Comparison of ENCODE assay signal across 38 cellular contexts in genomic region chr7:29167721-29168120, GRCh38. TPM values are rescaled to one million over a fixed set of nuclear protein-coding genes. Genes with fewer than 3 reads are reported as not detected.
"Had no signal": no experiment of that assay in that cellular context is flagged by ENCODE, and none has a peak within 500 bp of the region (broad histone marks: within the 10 kb centered on the region; RNA-seq: fewer than 3 reads in every experiment).

No MANE protein-coding gene starts in this region.

- H3K4me1 ChIP-seq: ascending aorta had no signal

- H3K4me1 Mint-ChIP-seq: activated B cell treated with CpG ODN at 0.5 μM for 24 hours; activated naive CD4-positive, alpha-beta T cell treated with anti-CD3 and anti-CD28 coated beads, Interleukin-2, amount 10 ng/mL, durations not matched to agents 7 days and 5 days; activated naive CD4-positive, alpha-beta T cell treated with anti-CD3 and anti-CD28 coated beads, Interleukin-2, amount 50 U/mL, for 24 hours; activated naive CD8-positive, alpha-beta T cell treated with anti-CD3 and anti-CD28 coated beads, Interleukin-2, amount 10 ng/mL, durations not matched to agents 7 days and 5 days; activated naive CD8-positive, alpha-beta T cell treated with anti-CD3 and anti-CD28 coated beads, Interleukin-2, amount 50 U/mL, for 24 hours; activated T-helper 17 cell treated with anti-CD3 and anti-CD28 coated beads, Interleukin-2, amount 50 U/mL, for 72 hours; central memory CD8-positive, alpha-beta T cell had no signal

- H3K36me3 ChIP-seq: ascending aorta, cardiac muscle cell had no signal

- H3K36me3 Mint-ChIP-seq: activated CD4-positive, alpha-beta memory T cell treated with anti-CD3 and anti-CD28 coated beads for 36 hours; activated naive CD4-positive, alpha-beta T cell treated with anti-CD3 and anti-CD28 coated beads, Interleukin-2, amount 10 ng/mL, durations not matched to agents 7 days and 5 days; activated naive CD4-positive, alpha-beta T cell treated with anti-CD3 and anti-CD28 coated beads, Interleukin-2, amount 50 U/mL, for 24 hours; activated naive CD8-positive, alpha-beta T cell had no signal

- ATAC-seq: activated CD8-positive, alpha-beta T cell treated with anti-CD3 and anti-CD28 coated beads for 36 hours; activated naive CD8-positive, alpha-beta T cell treated with anti-CD3 and anti-CD28 coated beads, Interleukin-2, amount 50 U/mL, for 24 hours; activated T-cell treated with anti-CD3 and anti-CD28 coated beads, Interleukin-2, amount 50 U/mL, for 4 hours; activated T-cell treated with anti-CD3 and anti-CD28 coated beads, Interleukin-2, amount 50 U/mL, for 72 hours; activated T-helper 17 cell treated with anti-CD3 and anti-CD28 coated beads, Interleukin-2, amount 50 U/mL, for 72 hours had no signal

- H3K4me3 Mint-ChIP-seq: activated B cell treated with CpG ODN at 0.5 μM for 24 hours; activated CD4-positive, alpha-beta memory T cell treated with anti-CD3 and anti-CD28 coated beads for 36 hours; activated CD8-positive, alpha-beta T cell treated with anti-CD3 and anti-CD28 coated beads for 36 hours; activated naive CD4-positive, alpha-beta T cell treated with anti-CD3 and anti-CD28 coated beads, Interleukin-2, amount 10 ng/mL, durations not matched to agents 7 days and 5 days; activated naive CD4-positive, alpha-beta T cell treated with anti-CD3 and anti-CD28 coated beads, Interleukin-2, amount 50 U/mL, for 24 hours; activated naive CD8-positive, alpha-beta T cell; activated naive CD8-positive, alpha-beta T cell treated with anti-CD3 and anti-CD28 coated beads, Interleukin-2, amount 10 ng/mL, durations not matched to agents 7 days and 5 days; activated naive CD8-positive, alpha-beta T cell treated with anti-CD3 and anti-CD28 coated beads, Interleukin-2, amount 50 U/mL, for 24 hours; activated T-cell treated with anti-CD3 and anti-CD28 coated beads, Interleukin-2, amount 50 U/mL, for 4 hours; activated T-cell treated with anti-CD3 and anti-CD28 coated beads, Interleukin-2, amount 50 U/mL, for 72 hours; activated T-helper 1 cell treated with anti-CD3 and anti-CD28 coated beads, Interleukin-12 subunit alpha, Interleukin-12 subunit beta, Interleukin-2, Interleukin-4 antibody, amounts not matched to agents 30 ng/mL and 10 ng/mL and 1 ng/mL, durations not matched to agents 14 hours and 24 hours and 36 hours; activated T-helper 17 cell treated with anti-CD3 and anti-CD28 coated beads, Interleukin-2, amount 50 U/mL, for 72 hours; brain; central memory CD8-positive, alpha-beta T cell; T-helper 1 cell treated with Interleukin-12 subunit alpha and Interleukin-12 subunit beta and Interleukin-4 antibody, amounts not matched to agents 30 μg/mL and 1 μg/mL, for 36 hours; T-helper 2 cell treated with Interferon-gamma antibody and Interleukin-4, amounts not matched to agents 5 μg/mL and 100 μg/mL, for 36 hours had no signal

- H3K4me3 ChIP-seq: ascending aorta, cardiac muscle cell had no signal

- H3K27me3 ChIP-seq: ascending aorta, cardiac muscle cell had no signal

- H3K9me3 Mint-ChIP-seq: activated naive CD4-positive, alpha-beta T cell treated with anti-CD3 and anti-CD28 coated beads, Interleukin-2, amount 10 ng/mL, durations not matched to agents 7 days and 5 days; activated naive CD8-positive, alpha-beta T cell treated with anti-CD3 and anti-CD28 coated beads, Interleukin-2, amount 10 ng/mL, durations not matched to agents 7 days and 5 days; activated T-helper 1 cell treated with anti-CD3 and anti-CD28 coated beads, Interleukin-12 subunit alpha, Interleukin-12 subunit beta, Interleukin-2, Interleukin-4 antibody, amounts not matched to agents 30 ng/mL and 10 ng/mL and 1 ng/mL, durations not matched to agents 14 hours and 24 hours and 36 hours; activated T-helper 17 cell treated with anti-CD3 and anti-CD28 coated beads, Interleukin-2, amount 50 U/mL, for 72 hours; T-helper 2 cell treated with Interferon-gamma antibody and Interleukin-4, amounts not matched to agents 5 μg/mL and 100 μg/mL, for 36 hours had no signal

- DNase-seq: activated B cell treated with CpG ODN at 0.5 μM for 24 hours; activated CD4-positive, alpha-beta memory T cell treated with anti-CD3 and anti-CD28 coated beads for 36 hours; activated CD4-positive, alpha-beta T cell treated with anti-CD3 and anti-CD28 coated beads for 48 hours; activated CD4-positive, alpha-beta T cell treated with anti-CD3 and anti-CD28 coated beads, Interleukin-2, amount 50 U/mL, for 1 hour; activated CD4-positive, alpha-beta T cell treated with anti-CD3 and anti-CD28 coated beads, Interleukin-2, amount 50 U/mL, for 4 hours; activated CD4-positive, CD25-positive, alpha-beta regulatory T cell treated with anti-CD3 and anti-CD28 coated beads, Interleukin-2, amount 50 U/mL, for 72 hours; activated CD8-positive, alpha-beta memory T cell treated with anti-CD3 and anti-CD28 coated beads, Interleukin-2, amount 50 U/mL, for 4 hours; activated CD8-positive, alpha-beta T cell treated with anti-CD3 and anti-CD28 coated beads for 36 hours; activated effector memory CD4-positive, alpha-beta T cell treated with anti-CD3 and anti-CD28 coated beads, Interleukin-2, amount 50 U/mL, for 16 hours; activated gamma-delta T cell treated with Interleukin-2 at 50 U/mL for 16 hours; activated naive CD4-positive, alpha-beta T cell; activated naive CD4-positive, alpha-beta T cell treated with anti-CD3 and anti-CD28 coated beads, Interleukin-2, amount 10 ng/mL, durations not matched to agents 7 days and 5 days; activated naive CD8-positive, alpha-beta T cell treated with anti-CD3 and anti-CD28 coated beads, Interleukin-2, amount 10 ng/mL, durations not matched to agents 7 days and 5 days; activated naive CD8-positive, alpha-beta T cell treated with anti-CD3 and anti-CD28 coated beads, Interleukin-2, amount 50 U/mL, for 24 hours; activated T-cell treated with anti-CD3 and anti-CD28 coated beads for 4 hours; activated T-cell treated with anti-CD3 and anti-CD28 coated beads, Interleukin-2, amount 50 U/mL, for 1 hour; activated T-cell treated with anti-CD3 and anti-CD28 coated beads, Interleukin-2, amount 50 U/mL, for 4 hours; activated T-cell treated with anti-CD3 and anti-CD28 coated beads, Interleukin-2, amount 50 U/mL, for 72 hours; amygdala; anterior cingulate cortex; caudate nucleus; cerebellar nuclear complex; SW 1271; T-helper 1 cell; T-helper 2 cell; T-helper 9 cell had no signal

- H3K27ac Mint-ChIP-seq: activated B cell treated with CpG ODN at 0.5 μM for 24 hours; activated CD4-positive, alpha-beta memory T cell treated with anti-CD3 and anti-CD28 coated beads for 36 hours; activated CD8-positive, alpha-beta T cell treated with anti-CD3 and anti-CD28 coated beads for 36 hours; activated naive CD4-positive, alpha-beta T cell treated with anti-CD3 and anti-CD28 coated beads, Interleukin-2, amount 10 ng/mL, durations not matched to agents 7 days and 5 days; activated naive CD4-positive, alpha-beta T cell treated with anti-CD3 and anti-CD28 coated beads, Interleukin-2, amount 50 U/mL, for 24 hours; activated naive CD8-positive, alpha-beta T cell; activated naive CD8-positive, alpha-beta T cell treated with anti-CD3 and anti-CD28 coated beads, Interleukin-2, amount 10 ng/mL, durations not matched to agents 7 days and 5 days; activated naive CD8-positive, alpha-beta T cell treated with anti-CD3 and anti-CD28 coated beads, Interleukin-2, amount 50 U/mL, for 24 hours; activated T-cell treated with anti-CD3 and anti-CD28 coated beads, Interleukin-2, amount 50 U/mL, for 72 hours; activated T-helper 1 cell treated with anti-CD3 and anti-CD28 coated beads, Interleukin-12 subunit alpha, Interleukin-12 subunit beta, Interleukin-2, Interleukin-4 antibody, amounts not matched to agents 30 ng/mL and 10 ng/mL and 1 ng/mL, durations not matched to agents 14 hours and 24 hours and 36 hours; activated T-helper 17 cell treated with anti-CD3 and anti-CD28 coated beads, Interleukin-2, amount 50 U/mL, for 72 hours; brain; T-helper 1 cell treated with Interleukin-12 subunit alpha and Interleukin-12 subunit beta and Interleukin-4 antibody, amounts not matched to agents 30 μg/mL and 1 μg/mL, for 36 hours; T-helper 2 cell treated with Interferon-gamma antibody and Interleukin-4, amounts not matched to agents 5 μg/mL and 100 μg/mL, for 36 hours had no signal

- H3K27ac ChIP-seq: ascending aorta, cardiac muscle cell, VCaP had no signal

RNA-seq across cellular contexts. Expression of gene CPVL, which starts 21.4 kb away (rescaled TPM):
- total RNA-seq: activated B cell treated with CpG ODN at 0.5 μM for 24 hours; activated CD4-positive, alpha-beta memory T cell treated with anti-CD3 and anti-CD28 coated beads for 36 hours; activated CD8-positive, alpha-beta T cell treated with anti-CD3 and anti-CD28 coated beads for 36 hours; activated T-helper 1 cell treated with anti-CD3 and anti-CD28 coated beads, Interleukin-12 subunit alpha, Interleukin-12 subunit beta, Interleukin-2, Interleukin-4 antibody, amounts not matched to agents 30 ng/mL and 10 ng/mL and 1 ng/mL, durations not matched to agents 14 hours and 24 hours and 36 hours; bronchial epithelial cell had no signal

RNA-seq across cellular contexts. Expression of gene CHN2, which starts 26.9 kb away (rescaled TPM):
- total RNA-seq: activated T-helper 1 cell treated with anti-CD3 and anti-CD28 coated beads, Interleukin-12 subunit alpha, Interleukin-12 subunit beta, Interleukin-2, Interleukin-4 antibody, amounts not matched to agents 30 ng/mL and 10 ng/mL and 1 ng/mL, durations not matched to agents 14 hours and 24 hours and 36 hours had no signal
